20 cellular contexts compared by ENCODE assay signal in the genomic region with DNA sequence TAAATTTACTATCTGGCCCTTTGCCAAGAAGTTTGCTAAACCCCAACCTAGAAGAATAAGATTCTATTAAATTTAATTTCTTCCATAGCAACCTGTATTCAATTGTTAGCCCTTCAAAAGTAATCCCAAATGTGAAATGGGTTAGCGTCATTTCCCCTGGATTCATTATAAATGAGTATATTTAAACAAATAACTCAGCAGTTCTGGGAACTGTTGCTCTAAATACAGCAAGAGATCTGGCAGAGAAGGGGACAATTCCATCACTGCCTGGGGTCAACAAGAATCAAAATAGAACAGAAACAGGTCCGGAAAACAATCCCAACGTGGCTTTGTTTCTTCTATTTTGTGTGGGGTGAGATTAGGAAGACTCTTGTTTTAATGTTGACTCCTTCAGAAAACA. TPM values are rescaled to one million over a fixed set of nuclear protein-coding genes. Genes with fewer than 3 reads are reported as not detected.
DNase-seq lines count a peak whose midpoint lies in the region; ATAC-seq and TF ChIP-seq lines count a peak whose summit lies in the region.
"Had no signal": no experiment of that assay in that cellular context is flagged by ENCODE, and none has a peak within 500 bp of the region (broad histone marks: within the 10 kb centered on the region; RNA-seq: fewer than 3 reads in every experiment).

No MANE protein-coding gene starts in this region.

- peaks cover 5% of the 10 kb centered on the region for H3K9me3 Mint-ChIP-seq in activated CD4-positive, alpha-beta T cell treated with anti-CD3 and anti-CD28 coated beads, Interleukin-2, amount 10 ng/mL, durations not matched to agents 7 days and 5 days

- no peaks in the 10 kb centered on the region for H4K20me1 ChIP-seq in hepatocyte (ENCODE audit: insufficient read depth, poor library complexity, severe bottlenecking)
- H4K20me1 ChIP-seq: BLaER1 treated with 17β-estradiol and CSF1 and Interleukin-3, amounts not matched to agents 10 nM and 100 nM had no signal

- no peak overlapping the region for H2AFZ ChIP-seq in hepatocyte

- H3K27me3 ChIP-seq in liver (ENCODE audit: control insufficient read depth in 4 of 4, insufficient read depth in 4 of 4, low read length in 3 of 4) (no peaks in the 10 kb centered on the region), right lobe of liver (no peaks in the 10 kb centered on the region), hepatocyte (no peaks in the 10 kb centered on the region), uterus (no peaks in the 10 kb centered on the region)
- H3K27me3 ChIP-seq: BLaER1 treated with 17β-estradiol and CSF1 and Interleukin-3, amounts not matched to agents 10 nM and 100 nM had no signal

- no peak for DNase-seq in right lobe of liver
- peak; percentile 12 for DNase-seq in hepatocyte (ENCODE audit: low spot score)
- no peak for DNase-seq in uterus
- no peak for DNase-seq in stimulated activated CD4-positive, alpha-beta T cell treated with anti-CD3 and anti-CD28 coated beads, Interleukin-4, amount 100 ng/mL, for 4 hours
- DNase-seq in activated CD4-positive, alpha-beta T cell treated with anti-CD3 and anti-CD28 coated beads, Interleukin-2, amount 10 ng/mL, durations not matched to agents 7 days and 5 days: no peak
- DNase-seq: AML-193; Caco-2; Calu3; CD4-positive, alpha-beta T cell; CD8-positive, alpha-beta T cell; DMS79 treated with DMSO at 0.1 percent for 48 hours; GF-D8 had no signal

- no peak overlapping the region for H3K4me3 ChIP-seq in liver (ENCODE audit: low read depth in 1 of 3, low read length in 3 of 3)
- H3K4me3 ChIP-seq in right lobe of liver: no peak overlapping the region
- no peak overlapping the region for H3K4me3 ChIP-seq in hepatocyte
- no peak overlapping the region for H3K4me3 ChIP-seq in uterus
- H3K4me3 ChIP-seq: A549; BLaER1 treated with 17β-estradiol and CSF1 and Interleukin-3, amounts not matched to agents 10 nM and 100 nM had no signal

- H3K9ac ChIP-seq in liver (ENCODE audit: low read depth in 1 of 2, low read length in 2 of 2): no peak overlapping the region
- H3K9ac ChIP-seq: BLaER1 treated with 17β-estradiol and CSF1 and Interleukin-3, amounts not matched to agents 10 nM and 100 nM had no signal

- WGBS in liver: 72% methylated on average over 3 of the region's 3 CpGs
- 56% methylated on average over 3 of the region's 3 CpGs for WGBS in right lobe of liver (ENCODE audit: insufficient coverage, low coverage, low lambda C conversion rate, missing lambda C conversion rate)
- 53% methylated on average over 3 of the region's 3 CpGs for WGBS in hepatocyte (ENCODE audit: low lambda C conversion rate, missing lambda C conversion rate)

- H3K9me3 ChIP-seq in liver (ENCODE audit: control insufficient read depth in 4 of 4, low read length in 3 of 4): peaks cover 0 to 5% (median 2%) of the 10 kb centered on the region in 4 donors
- H3K9me3 ChIP-seq in right lobe of liver: no peaks in the 10 kb centered on the region
- H3K9me3 ChIP-seq in hepatocyte (ENCODE audit: low read depth): no peaks in the 10 kb centered on the region
- H3K9me3 ChIP-seq in uterus: no peaks in the 10 kb centered on the region
- H3K9me3 ChIP-seq: A549, Caco-2 had no signal

- H3K27ac ChIP-seq in liver (ENCODE audit: low read depth in 1 of 2, low read length in 2 of 2) (no peak overlapping the region), right lobe of liver (no peak overlapping the region), hepatocyte (no peak overlapping the region), uterus (peak overlapping the region; percentile 55 to 61)
- H3K27ac ChIP-seq: 22Rv1; A549; BLaER1 treated with 17β-estradiol and CSF1 and Interleukin-3, amounts not matched to agents 10 nM and 100 nM; C4-2B had no signal

- POLR2A ChIA-PET in activated CD4-positive, alpha-beta T cell treated with anti-CD3 and anti-CD28 coated beads, Interleukin-2, amount 10 ng/mL, durations not matched to agents 7 days and 5 days (lab: Charles Lee): no interaction called here

- no peak for TF ChIP-seq POLR2A in right lobe of liver (IDR thresholded peaks at IDR 0.05)
- TF ChIP-seq POLR2A in uterus (IDR thresholded peaks at IDR 0.05): no peak

- no peak overlapping the region for H3K4me3 Mint-ChIP-seq in activated CD4-positive, alpha-beta T cell treated with anti-CD3 and anti-CD28 coated beads, Interleukin-2, amount 10 ng/mL, durations not matched to agents 7 days and 5 days
- H3K4me3 Mint-ChIP-seq: B cell; CD4-positive, alpha-beta T cell; CD8-positive, alpha-beta T cell had no signal

- TF ChIP-seq CTCF in liver (IDR thresholded peaks at IDR 0.05; ENCODE audit: low read depth, low read length, missing input control) (no peak), right lobe of liver (IDR thresholded peaks at IDR 0.05) (no peak), hepatocyte (IDR thresholded peaks at IDR 0.05; ENCODE audit: poor library complexity) (no peak), uterus (IDR thresholded peaks at IDR 0.05) (no peak)

- no peaks in the 10 kb centered on the region for H3K79me2 ChIP-seq in hepatocyte

- intact Hi-C loops in right lobe of liver (cut with DNase I): no loop called here
- intact Hi-C loops in uterus (cut with DNase I; ENCODE audit: low total_unique reads): no loop called here

- CTCF ChIA-PET in activated CD4-positive, alpha-beta T cell treated with anti-CD3 and anti-CD28 coated beads, Interleukin-2, amount 10 ng/mL, durations not matched to agents 7 days and 5 days (lab: Charles Lee): no interaction called here

- no peaks in the 10 kb centered on the region for H3K9me2 ChIP-seq in hepatocyte (replicated peaks; ENCODE audit: insufficient read depth)

- no peak overlapping the region for H3K4me2 ChIP-seq in hepatocyte
- H3K4me2 ChIP-seq: A549; BLaER1 treated with 17β-estradiol and CSF1 and Interleukin-3, amounts not matched to agents 10 nM and 100 nM had no signal

- TF ChIP-seq RAD21 in liver (IDR thresholded peaks at IDR 0.05): no peak

- H3K36me3 Mint-ChIP-seq in activated CD4-positive, alpha-beta T cell treated with anti-CD3 and anti-CD28 coated beads, Interleukin-2, amount 10 ng/mL, durations not matched to agents 7 days and 5 days (ENCODE audit: low read depth): peaks cover 2% of the 10 kb centered on the region

- no peaks in the 10 kb centered on the region for H3K36me3 ChIP-seq in liver (ENCODE audit: control insufficient read depth in 4 of 4, insufficient read depth in 3 of 4, low read depth in 1 of 4, low read length in 3 of 4)
- no peaks in the 10 kb centered on the region for H3K36me3 ChIP-seq in right lobe of liver
- no peaks in the 10 kb centered on the region for H3K36me3 ChIP-seq in hepatocyte (replicated peaks; ENCODE audit: insufficient read depth, low read depth)
- H3K36me3 ChIP-seq in uterus: no peaks in the 10 kb centered on the region
- H3K36me3 ChIP-seq: BLaER1 treated with 17β-estradiol and CSF1 and Interleukin-3, amounts not matched to agents 10 nM and 100 nM had no signal

- H3K27me3 Mint-ChIP-seq in activated CD4-positive, alpha-beta T cell treated with anti-CD3 and anti-CD28 coated beads, Interleukin-2, amount 10 ng/mL, durations not matched to agents 7 days and 5 days: no peaks in the 10 kb centered on the region
- H3K27me3 Mint-ChIP-seq: CD4-positive, alpha-beta T cell had no signal

- H3K27ac Mint-ChIP-seq in activated CD4-positive, alpha-beta T cell treated with anti-CD3 and anti-CD28 coated beads, Interleukin-2, amount 10 ng/mL, durations not matched to agents 7 days and 5 days: no peak overlapping the region
- H3K27ac Mint-ChIP-seq: B cell; CD4-positive, alpha-beta T cell; CD8-positive, alpha-beta T cell had no signal

- H3K4me1 Mint-ChIP-seq in activated CD4-positive, alpha-beta T cell treated with anti-CD3 and anti-CD28 coated beads, Interleukin-2, amount 10 ng/mL, durations not matched to agents 7 days and 5 days: no peaks in the 10 kb centered on the region
- H3K4me1 Mint-ChIP-seq: B cell had no signal

- H3K4me1 ChIP-seq in liver (ENCODE audit: control insufficient read depth in 4 of 4, insufficient read depth in 4 of 4, low read length in 3 of 4) (no peaks in the 10 kb centered on the region), right lobe of liver (peaks cover 0 to 2% (median 0%) of the 10 kb centered on the region in 4 donors), hepatocyte (ENCODE audit: insufficient read depth) (peaks cover 7% of the 10 kb centered on the region), uterus (no peaks in the 10 kb centered on the region)
- H3K4me1 ChIP-seq: A549; BLaER1 treated with 17β-estradiol and CSF1 and Interleukin-3, amounts not matched to agents 10 nM and 100 nM; Caco-2 had no signal

- no peak for ATAC-seq in right lobe of liver
- ATAC-seq: A549; CD8-positive, alpha-beta T cell had no signal

TF ChIP-seq in liver, 16 proteins besides CTCF, POLR2A, EP300 and RAD21:
- TF ChIP-seq HNF4G (IDR thresholded peaks at IDR 0.05): no peak
- TF ChIP-seq NR2F2 (IDR thresholded peaks at IDR 0.05): peak; percentile 11

RNA-seq across cellular contexts. Expression of a gene that starts 56.7 kb away (rescaled TPM):
- total RNA-seq in liver (not detected), right lobe of liver (not detected), hepatocyte (0.53 and 2.5 TPM in 2 replicates), uterus (under 1 TPM in 1 of 4 donors, not detected in 3; 0.69 TPM)
- polyA plus RNA-seq in liver (not detected), hepatocyte (0.47 TPM in 1 of 2 replicates, not detected in the other)
- under 1 TPM; 0.60 to 0.62 TPM for total RNA-seq in activated CD4-positive, alpha-beta T cell treated with anti-CD3 and anti-CD28 coated beads, Interleukin-2, amount 10 ng/mL, durations not matched to agents 7 days and 5 days
- total RNA-seq: A172, Caco-2 had no signal
- polyA plus RNA-seq: A549, BJ had no signal

Comparison
In these comparisons a context has a peak if more than half of its experiments do, and no peak if none do; other contexts are left out.
1. H3K27ac ChIP-seq: peak in uterus (2 of 2); none in liver (0 of 2), right lobe of liver (0 of 3) and hepatocyte (single experiment).